In genomic region chr14:27506272-27506671, GRCh38 we compare ENCODE assay signal across 1 cellular context.
TF ChIP-seq lines count a peak whose summit lies in the region.

No MANE protein-coding gene starts in this region.

TF ChIP-seq in GM23338, 12 proteins besides CTCF, POLR2A, EP300 and RAD21 (continued from another document):
- TF ChIP-seq ZNF462 (CRISPR knock-in tag; IDR thresholded peaks at IDR 0.05) (no peak), NANOG (IDR thresholded peaks at IDR 0.05; ENCODE audit: borderline replicate concordance) (no peak), ETS1 (IDR thresholded peaks at IDR 0.05) (no peak), JUNB (IDR thresholded peaks at IDR 0.05; ENCODE audit: unreplicated experiment) (no peak), ZNF331 (CRISPR knock-in tag; IDR thresholded peaks at IDR 0.05; ENCODE audit: low read depth) (no peak), STAT1 (IDR thresholded peaks at IDR 0.05; ENCODE audit: unreplicated experiment) (no peak), CREB1 (CRISPR knock-in tag; IDR thresholded peaks at IDR 0.05; ENCODE audit: low read depth) (no peak), POLR2AphosphoS5 (IDR thresholded peaks at IDR 0.05; ENCODE audit: low read depth) (no peak), EZH2phosphoT487 (IDR thresholded peaks at IDR 0.05; ENCODE audit: unreplicated experiment) (no peak)
TF ChIP-seq in GM23338: peak in this region for 0.
